Comparison of ENCODE assay signal across 10 cellular contexts in the genomic region with DNA sequence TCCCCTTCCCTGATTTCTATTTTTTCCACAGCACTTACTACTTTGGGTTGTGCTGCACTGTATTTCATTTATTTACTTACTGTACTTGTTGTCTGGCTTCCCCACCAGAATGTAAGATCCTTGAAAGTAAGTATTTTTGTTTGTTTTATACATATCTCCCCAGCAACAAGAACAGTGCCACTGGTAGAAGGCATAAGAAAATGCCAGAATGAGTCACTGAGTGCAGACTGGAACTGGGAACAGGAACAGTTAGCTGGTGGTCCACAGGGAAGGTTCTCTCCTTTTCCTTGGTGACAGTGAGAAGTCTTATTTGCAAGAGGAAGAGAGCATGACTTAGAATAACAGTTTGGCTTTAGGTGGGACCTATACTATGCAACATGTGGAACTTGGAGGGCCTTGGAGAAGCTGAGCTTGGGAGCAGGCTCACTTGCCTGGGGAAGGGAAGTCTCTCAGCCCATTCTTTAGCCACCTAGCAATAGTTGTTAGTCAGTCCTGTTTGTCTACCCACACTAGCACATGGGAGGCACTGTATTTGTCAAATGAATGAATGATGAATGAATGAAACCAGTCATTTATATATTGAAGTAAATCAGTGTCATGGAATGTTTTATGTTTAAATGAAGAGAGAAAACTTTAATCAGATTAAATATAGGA.
DNase-seq lines count a peak whose midpoint lies in the region; ATAC-seq and TF ChIP-seq lines count a peak whose summit lies in the region.
"Had no signal": no experiment of that assay in that cellular context is flagged by ENCODE, and none has a peak within 500 bp of the region (broad histone marks: within the 10 kb centered on the region; RNA-seq: fewer than 3 reads in every experiment).

No MANE protein-coding gene starts in this region.

- H3K4me2 ChIP-seq in mesendoderm (ENCODE audit: low read length): no peak overlapping the region

- no peaks in the 10 kb centered on the region for H3K79me1 ChIP-seq in mesendoderm (ENCODE audit: low read length)

- H3K36me3 ChIP-seq in SJSA1: no peaks in the 10 kb centered on the region
- no peaks in the 10 kb centered on the region for H3K36me3 ChIP-seq in mesendoderm (ENCODE audit: control insufficient read depth, insufficient read depth, low read length)
- no peaks in the 10 kb centered on the region for H3K36me3 ChIP-seq in vagina

- peak overlapping the region; percentile 21; the same call in 1 of the 2 replicates for H3K27ac ChIP-seq in SJSA1
- no peak overlapping the region for H3K27ac ChIP-seq in mesendoderm (ENCODE audit: low read depth, low read length)
- H3K27ac ChIP-seq in vagina: no peak overlapping the region

- no peak overlapping the region for H3K18ac ChIP-seq in mesendoderm (ENCODE audit: low read length)

- TF ChIP-seq POLR2A in GM18505 (IDR thresholded peaks at IDR 0.05; ENCODE audit: borderline replicate concordance, extremely low read depth, insufficient read depth, insufficient read length) (no peak), vagina (IDR thresholded peaks at IDR 0.05) (no peak)

- H3K27me3 ChIP-seq in SJSA1 (replicated peaks) (no peaks in the 10 kb centered on the region), mesendoderm (ENCODE audit: insufficient read depth, low read length, poor library complexity) (no peaks in the 10 kb centered on the region), vagina (no peaks in the 10 kb centered on the region)

- no peak overlapping the region for H4K5ac ChIP-seq in mesendoderm (ENCODE audit: low read length)

- H2BK15ac ChIP-seq in mesendoderm (replicated peaks; ENCODE audit: low read depth): no peak overlapping the region

- TF ChIP-seq CTCF in vagina (IDR thresholded peaks at IDR 0.05): no peak

- no peak overlapping the region for H2BK120ac ChIP-seq in mesendoderm (ENCODE audit: low read depth, low read length)

- H4K8ac ChIP-seq in mesendoderm (ENCODE audit: low read depth, low read length): no peak overlapping the region

- H3K23ac ChIP-seq in mesendoderm (ENCODE audit: low read length): no peak overlapping the region

- no peak overlapping the region for H3K4ac ChIP-seq in mesendoderm (ENCODE audit: low read depth, low read length)

- no peak overlapping the region for H3K56ac ChIP-seq in mesendoderm (ENCODE audit: low read length)

- H2BK5ac ChIP-seq in mesendoderm (ENCODE audit: low read length): no peak overlapping the region

- DNase-seq in HCEC 1CT (peak; percentile 75), SJSA1 (ENCODE audit: low read depth in 1 of 2, low spot score in 2 of 2) (peak in 1 of 2 experiments; percentile 20), mesendoderm (peak; percentile 19), nucleus accumbens (lab: John Stamatoyannopoulos, UW) (no peak), vagina (ENCODE audit: extremely low spot score in 2 of 2) (no peak), RPMI8226 (no peak)
- no peak for DNase-seq in activated CD4-positive, alpha-beta T cell treated with anti-CD3 and anti-CD28 coated beads, Interleukin-2, amount 50 U/mL, for 1 hour
- DNase-seq: cortex of kidney, NCI-H1092 had no signal

- H3K4me1 ChIP-seq in SJSA1 (replicated peaks) (peaks cover 7% of the 10 kb centered on the region), mesendoderm (ENCODE audit: control insufficient read depth, low read depth, low read length) (no peaks in the 10 kb centered on the region), vagina (no peaks in the 10 kb centered on the region)

- no peak overlapping the region for H3K9ac ChIP-seq in mesendoderm (ENCODE audit: low read length)

- H3K4me3 ChIP-seq in SJSA1 (no peak overlapping the region), mesendoderm (ENCODE audit: low read length) (no peak overlapping the region), vagina (no peak overlapping the region)

- intact Hi-C loops in vagina (cut with DNase I): no loop called here

- no peak overlapping the region for H2AK5ac ChIP-seq in mesendoderm (ENCODE audit: low read length)

- H3K79me2 ChIP-seq in mesendoderm (ENCODE audit: control insufficient read depth, insufficient read depth, low read length): no peaks in the 10 kb centered on the region

- no peaks in the 10 kb centered on the region for H3K9me3 ChIP-seq in SJSA1 (replicated peaks)
- H3K9me3 ChIP-seq in vagina: no peaks in the 10 kb centered on the region

- peak; percentile 32 for ATAC-seq in GM18505 (IDR thresholded peaks at IDR 0.05; ENCODE audit: unreplicated experiment)

Comparison
In these comparisons a context has a peak if more than half of its experiments do, and no peak if none do; other contexts are left out.
1. DNase-seq: peak in HCEC 1CT (single experiment) and mesendoderm (single experiment); none in nucleus accumbens (0 of 56), vagina (0 of 2), RPMI8226 (single experiment) and activated CD4-positive, alpha-beta T cell treated with anti-CD3 and anti-CD28 coated beads, Interleukin-2, amount 50 U/mL, for 1 hour (single experiment).